ENCODE assay signal across 1 cellular context in genomic region chr1:17669866-17670451, GRCh38.
TF ChIP-seq lines count a peak whose summit lies in the region.

No MANE protein-coding gene starts in this region.

TF ChIP-seq in K562, 482 proteins besides CTCF, POLR2A, EP300 and RAD21 (continued from another document):
- no peak for TF ChIP-seq BRF2 (IDR thresholded peaks at IDR 0.05; ENCODE audit: borderline replicate concordance, insufficient read depth, insufficient read length)
- no peak for TF ChIP-seq ZNF175 (CRISPR knock-in tag; IDR thresholded peaks at IDR 0.05; ENCODE audit: low read depth)
